In genomic region chr4:24794916-24795665, GRCh38 we compare ENCODE assay signal across 9 cellular contexts. TPM values are rescaled to one million over a fixed set of nuclear protein-coding genes. Genes with fewer than 3 reads are reported as not detected.
DNase-seq lines count a peak whose midpoint lies in the region; ATAC-seq lines count a peak whose summit lies in the region.
"Had no signal": no experiment of that assay in that cellular context is flagged by ENCODE, and none has a peak within 500 bp of the region (broad histone marks: within the 10 kb centered on the region; RNA-seq: fewer than 3 reads in every experiment).

SOD3 (plus strand) TSS chr4:24795573; CDS start chr4:24799522, 3,949 bp downstream.

- no peaks in the 10 kb centered on the region for H3K36me3 ChIP-seq in mucosa of stomach (ENCODE audit: control insufficient read depth, insufficient read depth, low read length)

- no peaks in the 10 kb centered on the region for H3K9me3 ChIP-seq in mucosa of stomach (ENCODE audit: control insufficient read depth, low read length)

- DNase-seq in A172 (ENCODE audit: low spot score), result peak; percentile 84
- peak; percentile 63 for DNase-seq in NCI-H69 (lab: John Stamatoyannopoulos, UW)
- DNase-seq in fibroblast of gingiva (ENCODE audit: low read depth), result peak; percentile 94
- no peak for DNase-seq in DMS153 (lab: John Stamatoyannopoulos, UW)
- no peak for DNase-seq in RKO (ENCODE audit: low spot score)
- DNase-seq: DND-41 had no signal

- H3K27me3 ChIP-seq in mucosa of stomach (ENCODE audit: control insufficient read depth, insufficient read depth, low read length), result peaks cover 38% of the 10 kb centered on the region

- peak within 1 kb of the TSS; percentile 57 for H3K9ac ChIP-seq in mucosa of stomach (ENCODE audit: low read length)

- ATAC-seq in HG02642 (IDR thresholded peaks at IDR 0.05; ENCODE audit: poor library complexity, unreplicated experiment) (no peak), HG03025 (IDR thresholded peaks at IDR 0.05; ENCODE audit: low FRiP score, unreplicated experiment) (no peak)

- H3K4me1 ChIP-seq in mucosa of stomach (ENCODE audit: control insufficient read depth, insufficient read depth, low read length), result peaks cover 16% of the 10 kb centered on the region

- H3K4me3 ChIP-seq in mucosa of stomach (ENCODE audit: low read length), result peak within 1 kb of the TSS; percentile 14

RNA-seq across cellular contexts. Expression of gene SOD3, which starts in this region (rescaled TPM):
- total RNA-seq in A172 (2014; rRNA removed; shearing (Covaris generic)), result 1.9 and 2.7 TPM in 2 replicates

Comparison
In these comparisons a context has a peak if more than half of its experiments do, and no peak if none do; other contexts are left out.
1. DNase-seq: peak in A172 (single experiment), NCI-H69 (single experiment) and fibroblast of gingiva (single experiment); none in DMS153 (single experiment) and RKO (single experiment).